26 cellular contexts compared by ENCODE assay signal in genomic region chr3:24734019-24734418, GRCh38.
"Had no signal": no experiment of that assay in that cellular context is flagged by ENCODE, and none has a peak within 500 bp of the region (broad histone marks: within the 10 kb centered on the region; RNA-seq: fewer than 3 reads in every experiment).

No MANE protein-coding gene starts in this region.

- DNase-seq: activated CD4-positive, alpha-beta memory T cell treated with anti-CD3 and anti-CD28 coated beads for 36 hours; activated CD4-positive, alpha-beta T cell treated with anti-CD3 and anti-CD28 coated beads for 36 hours; activated CD4-positive, alpha-beta T cell treated with anti-CD3 and anti-CD28 coated beads, Interleukin-2, amount 10 ng/mL, durations not matched to agents 24 days and 14 days; activated CD4-positive, CD25-positive, alpha-beta regulatory T cell; activated CD4-positive, CD25-positive, alpha-beta regulatory T cell treated with anti-CD3 and anti-CD28 coated beads, Interleukin-2, amount 50 U/mL, for 72 hours; activated effector memory CD4-positive, alpha-beta T cell treated with Interleukin-2 at 50 U/mL for 16 hours; activated gamma-delta T cell treated with Interleukin-2 at 50 U/mL for 16 hours; activated naive CD4-positive, alpha-beta T cell treated with anti-CD3 and anti-CD28 coated beads, Interleukin-2, amount 50 U/mL, for 16 hours; activated naive CD4-positive, alpha-beta T cell treated with Interleukin-2 at 50 U/mL for 16 hours; activated T-cell treated with anti-CD3 and anti-CD28 coated beads, Interleukin-2, amount 50 U/mL, for 4 hours; amniotic stem cell; anterior cingulate cortex; brain microvascular endothelial cell; caudate nucleus; cerebellar nuclear complex; colonic mucosa; effector CD8-positive, alpha-beta T cell; foreskin fibroblast; gastrocnemius medialis; glutamatergic neuron; heart left ventricle; T-helper 1 cell; T-helper 17 cell; T1000 had no signal

- ATAC-seq: activated CD4-positive, alpha-beta T cell treated with anti-CD3 and anti-CD28 coated beads for 36 hours; activated T-cell treated with anti-CD3 and anti-CD28 coated beads, Interleukin-2, amount 50 U/mL, for 4 hours; activated T-helper 17 cell treated with anti-CD3 and anti-CD28 coated beads, Interleukin-2, amount 50 U/mL, for 72 hours; gastrocnemius medialis; heart left ventricle; T-helper 17 cell had no signal

- H3K4me1 ChIP-seq: colonic mucosa, gastrocnemius medialis, heart left ventricle had no signal

- H3K27me3 ChIP-seq: brain microvascular endothelial cell, colonic mucosa, gastrocnemius medialis, heart left ventricle had no signal

- H3K4me3 ChIP-seq: colonic mucosa, gastrocnemius medialis, heart left ventricle had no signal

- H3K27ac ChIP-seq: brain microvascular endothelial cell, colonic mucosa, gastrocnemius medialis, heart left ventricle had no signal

- H3K36me3 ChIP-seq: brain microvascular endothelial cell, colonic mucosa, gastrocnemius medialis, heart left ventricle had no signal

- FAIRE-seq: astrocyte had no signal
